Comparison of ENCODE assay signal across 9 cellular contexts in genomic region chr12:122841544-122842321, GRCh38. TPM values are rescaled to one million over a fixed set of nuclear protein-coding genes. Genes with fewer than 3 reads are reported as not detected.
DNase-seq lines count a peak whose midpoint lies in the region; ATAC-seq, FAIRE-seq and TF ChIP-seq lines count a peak whose summit lies in the region.
"Had no signal": no experiment of that assay in that cellular context is flagged by ENCODE, and none has a peak within 500 bp of the region (broad histone marks: within the 10 kb centered on the region; RNA-seq: fewer than 3 reads in every experiment).

No MANE protein-coding gene starts in this region.

- H3K9me3 ChIP-seq in adrenal gland (replicated peaks in 1 of 3) (no peaks in the 10 kb centered on the region), gastrocnemius medialis (no peaks in the 10 kb centered on the region)

- in situ Hi-C loops in gastrocnemius medialis (cut with MboI; ENCODE audit: low sequenced_read_pairs in 4 of 4): no loop called here

- ATAC-seq in left ventricle myocardium superior (peak; percentile 83), gastrocnemius medialis (peak; percentile 75 to 77)

- H3K36me3 ChIP-seq in adrenal gland (replicated peaks in 1 of 2) (no peaks in the 10 kb centered on the region), gastrocnemius medialis (no peaks in the 10 kb centered on the region)

- H3K4me3 ChIP-seq in adrenal gland: no peak overlapping the region
- H3K4me3 ChIP-seq in gastrocnemius medialis: no peak overlapping the region

- intact Hi-C loops in adrenal gland (cut with DNase I): no loop called here
- intact Hi-C loops in left ventricle myocardium superior (cut with micrococcal nuclease): no loop called here
- intact Hi-C loops in gastrocnemius medialis (cut with DNase I; ENCODE audit: low total_unique reads): no loop called here

- TF ChIP-seq POLR2A in adrenal gland (IDR thresholded peaks at IDR 0.05) (peak in 1 of 2 donors; percentile 87), gastrocnemius medialis (IDR thresholded peaks at IDR 0.05) (peak in 1 of 2 donors; percentile 17), GM12891 (IDR thresholded peaks at IDR 0.05; ENCODE audit: low read depth, low read length) (no peak)

- H3K27me3 ChIP-seq in adrenal gland: no peaks in the 10 kb centered on the region
- H3K27me3 ChIP-seq in gastrocnemius medialis: no peaks in the 10 kb centered on the region

- H3K4me1 ChIP-seq in adrenal gland (replicated peaks in 1 of 2) (peaks cover 35 to 41% of the 10 kb centered on the region in 2 donors), gastrocnemius medialis (peaks cover 23 to 30% of the 10 kb centered on the region in 2 donors)

- peak overlapping the region; percentile 87 to 98 (median 96) for H3K27ac ChIP-seq in adrenal gland
- peak overlapping the region; percentile 65 to 78 (median 73) for H3K27ac ChIP-seq in gastrocnemius medialis

- FAIRE-seq in GM12891 (lab: Jason Lieb, UNC): no peak

- WGBS in adrenal gland, 4 donors: 39 to 48% (median 43%) methylated on average over 18 to 23 of the region's 23 CpGs

- TF ChIP-seq CTCF in adrenal gland (IDR thresholded peaks at IDR 0.05): no peak
- TF ChIP-seq CTCF in gastrocnemius medialis (IDR thresholded peaks at IDR 0.05 in 4 of 5, conservative IDR thresholded peaks at IDR 0.05 in 1 of 5): no peak

- DNase-seq in GM04504 (ENCODE audit: low read depth) (peak; percentile 64), adrenal gland (peak; percentile 83 to 95 (median 92)), left ventricle myocardium superior (peak; percentile 47), gastrocnemius medialis (peak in 1 of 2 donors; percentile 51), GM12891 (ENCODE audit: insufficient read length, low spot score) (no peak), GDM1 (lab: John Stamatoyannopoulos, UW) (no peak)
- no peak for DNase-seq in stimulated activated CD4-positive, alpha-beta T cell treated with anti-CD3 and anti-CD28 coated beads, Interleukin-1b, Interleukin-23, amount 100 ng/mL, for 48 hours
- DNase-seq in stimulated activated CD8-positive, alpha-beta memory T cell treated with anti-CD3 and anti-CD28 coated beads, Interleukin-4, amount 100 ng/mL, for 48 hours: no peak
- DNase-seq: NCI-H1694 had no signal

TF ChIP-seq in GM12891, 5 proteins besides CTCF, POLR2A, EP300 and RAD21:
- TF ChIP-seq POLR2AphosphoS5 (IDR thresholded peaks at IDR 0.05; ENCODE audit: low read depth, low read length): no peak

RNA-seq across cellular contexts. Expression of gene HIP1R, which starts 6.5 kb away (rescaled TPM):
- total RNA-seq in adrenal gland (100 to 1,000 TPM in 1 of 8 donors, 10 to 100 TPM in 7; 32.2 to 107 (median 41.3) TPM), left ventricle myocardium superior (27.4 TPM), gastrocnemius medialis (10 to 100 TPM in 3 of 4 donors, 1 to 10 TPM in 1; 9.3 to 14.8 (median 14.5) TPM)
- polyA plus RNA-seq in adrenal gland: 10 to 100 TPM; 21.6 to 70.9 (median 57.5) TPM
- polyA plus RNA-seq in GM12891 (2012; ENCODE audit: low read depth, missing spikeins): 4.8 TPM

RNA-seq across cellular contexts. Expression of gene VPS37B, which starts 54.2 kb away (rescaled TPM):
- total RNA-seq in adrenal gland (10 to 100 TPM; 21.8 to 46.1 (median 30.7) TPM), left ventricle myocardium superior (29.5 TPM), gastrocnemius medialis (1 to 10 TPM; 4.8 to 8.2 (median 7.6) TPM)
- polyA plus RNA-seq in adrenal gland: 10 to 100 TPM; 11.0 to 52.4 (median 25.7) TPM
- polyA plus RNA-seq in GM12891 (2012; ENCODE audit: low read depth, missing spikeins): 20.8 TPM

Comparison
In these comparisons a context has a peak if more than half of its experiments do, and no peak if none do; other contexts are left out.
1. DNase-seq: peak in GM04504 (single experiment), adrenal gland (7 of 7) and left ventricle myocardium superior (single experiment); none in GM12891 (single experiment), stimulated activated CD4-positive, alpha-beta T cell treated with anti-CD3 and anti-CD28 coated beads, Interleukin-1b, Interleukin-23, amount 100 ng/mL, for 48 hours (single experiment), GDM1 (single experiment) and stimulated activated CD8-positive, alpha-beta memory T cell treated with anti-CD3 and anti-CD28 coated beads, Interleukin-4, amount 100 ng/mL, for 48 hours (single experiment).